In genomic region chr7:1483079-1483478, GRCh38 we compare ENCODE assay signal across 3 cellular contexts.
TF ChIP-seq lines count a peak whose summit lies in the region.

No MANE protein-coding gene starts in this region.

TF ChIP-seq in SK-N-SH, 30 proteins besides CTCF, POLR2A, EP300 and RAD21:
- TF ChIP-seq ELF1 (IDR thresholded peaks at IDR 0.05) = no peak
- no peak for TF ChIP-seq GABPA (IDR thresholded peaks at IDR 0.05; ENCODE audit: low read depth)
- TF ChIP-seq SIN3A (IDR thresholded peaks at IDR 0.05; ENCODE audit: borderline replicate concordance, low read depth, low read length) = no peak
- no peak for TF ChIP-seq RCOR1 (IDR thresholded peaks at IDR 0.05; ENCODE audit: low read length)
- no peak for TF ChIP-seq NFIC (IDR thresholded peaks at IDR 0.05; ENCODE audit: borderline replicate concordance)

TF ChIP-seq in SK-N-SH treated with all-trans-retinoic acid at 6 μM for 48 hours, 23 proteins besides CTCF, POLR2A, EP300 and RAD21:
- TF ChIP-seq PATZ1 (CRISPR knock-in tag; IDR thresholded peaks at IDR 0.05; ENCODE audit: borderline replicate concordance) = no peak
- no peak for TF ChIP-seq CSRNP3 (CRISPR knock-in tag; IDR thresholded peaks at IDR 0.05)
- no peak for TF ChIP-seq BACH2 (CRISPR knock-in tag; IDR thresholded peaks at IDR 0.05; ENCODE audit: borderline replicate concordance)
- TF ChIP-seq PPARA (CRISPR knock-in tag; IDR thresholded peaks at IDR 0.05; ENCODE audit: borderline replicate concordance) = no peak
- TF ChIP-seq ZC3H10 (CRISPR knock-in tag; IDR thresholded peaks at IDR 0.05) = no peak
- no peak for TF ChIP-seq RARB (CRISPR knock-in tag; IDR thresholded peaks at IDR 0.05)
- TF ChIP-seq TSHZ2 (CRISPR knock-in tag; IDR thresholded peaks at IDR 0.05) = no peak
- TF ChIP-seq ZFP3 (CRISPR knock-in tag; IDR thresholded peaks at IDR 0.05) = no peak

TF ChIP-seq in H1, 55 proteins besides CTCF, POLR2A, EP300 and RAD21:
- TF ChIP-seq KDM5A (IDR thresholded peaks at IDR 0.05; ENCODE audit: low read length) = no peak
- TF ChIP-seq MAFK (IDR thresholded peaks at IDR 0.05; ENCODE audit: low read depth, low read length) = no peak
- 0 out of 2 replicates have a peak, but pooled peaks have one; percentile 15 for TF ChIP-seq POLR2AphosphoS5 (IDR thresholded peaks at IDR 0.05; ENCODE audit: low read depth, low read length)
